In genomic region chr20:53839423-53840176, GRCh38 we compare ENCODE assay signal across 8 cellular contexts.
A peak's percentile ranks its signal among the peaks of the same experiment; 100 is the strongest.
DNase-seq lines count a peak whose midpoint lies in the region; ATAC-seq and TF ChIP-seq lines count a peak whose summit lies in the region.

No MANE protein-coding gene starts in this region.

- TF ChIP-seq POLR2A in heart left ventricle (IDR thresholded peaks at IDR 0.05) (no peak), testis (IDR thresholded peaks at IDR 0.05) (no peak)

- DNase-seq in A172 (ENCODE audit: low spot score) (peak; percentile 44), HuH-7.5 (ENCODE audit: low spot score) (peak; percentile 42), heart left ventricle (peak in 4 of 5 donors; percentile 23 to 68 (median 34)), testis (no peak), COR-L47 (lab: John Stamatoyannopoulos, UW) (no peak)
- peak; percentile 48 for DNase-seq in activated CD4-positive, alpha-beta T cell treated with anti-CD3 and anti-CD28 coated beads, Interleukin-2, amount 50 U/mL, for 1 hour

- peak; percentile 49 for ATAC-seq in GM21360 (IDR thresholded peaks at IDR 0.05; ENCODE audit: unreplicated experiment)
- ATAC-seq in heart left ventricle, result peak in 3 of 4 donors; percentile 29 to 71 (median 55)

- WGBS in heart left ventricle, 4 donors, result 66 to 69% (median 68%) methylated on average over 7 to 8 of the region's 8 CpGs
- 76 to 80% methylated on average over 8 of the region's 8 CpGs for WGBS in testis, 2 donors

- H3K27ac ChIP-seq in heart left ventricle (peak overlapping the region in 1 of 12 donors; percentile 56), testis (no peak overlapping the region)

- H3K9me3 ChIP-seq in heart left ventricle (no peaks in the 10 kb centered on the region), testis (no peaks in the 10 kb centered on the region)

- TF ChIP-seq CTCF in heart left ventricle (IDR thresholded peaks at IDR 0.05) (no peak), subcutaneous adipose tissue (IDR thresholded peaks at IDR 0.05; ENCODE audit: low read depth) (peak; percentile 81), testis (IDR thresholded peaks at IDR 0.05) (no peak)

- H3K4me3 ChIP-seq in heart left ventricle (no peak overlapping the region), testis (no peak overlapping the region)

- H3K27me3 ChIP-seq in heart left ventricle (no peaks in the 10 kb centered on the region), testis (no peaks in the 10 kb centered on the region)

- intact Hi-C loops in heart left ventricle (cut with DNase I) (no loop called here), testis (cut with DNase I; ENCODE audit: low total_unique reads) (no loop called here)

- peaks cover 0 to 49% (median 0%) of the 10 kb centered on the region in 12 donors for H3K4me1 ChIP-seq in heart left ventricle
- no peaks in the 10 kb centered on the region for H3K4me1 ChIP-seq in testis

- no peaks in the 10 kb centered on the region for H3K36me3 ChIP-seq in heart left ventricle
- no peaks in the 10 kb centered on the region for H3K36me3 ChIP-seq in testis (ENCODE audit: low read depth, missing control alignments)

Comparison
In these comparisons a context has a peak if more than half of its experiments do, and no peak if none do; other contexts are left out.
1. DNase-seq: peak in A172 (single experiment), HuH-7.5 (single experiment), activated CD4-positive, alpha-beta T cell treated with anti-CD3 and anti-CD28 coated beads, Interleukin-2, amount 50 U/mL, for 1 hour (single experiment) and heart left ventricle (4 of 5); none in testis (single experiment) and COR-L47 (single experiment).